Comparison of ENCODE assay signal across 16 cellular contexts in the genomic region with DNA sequence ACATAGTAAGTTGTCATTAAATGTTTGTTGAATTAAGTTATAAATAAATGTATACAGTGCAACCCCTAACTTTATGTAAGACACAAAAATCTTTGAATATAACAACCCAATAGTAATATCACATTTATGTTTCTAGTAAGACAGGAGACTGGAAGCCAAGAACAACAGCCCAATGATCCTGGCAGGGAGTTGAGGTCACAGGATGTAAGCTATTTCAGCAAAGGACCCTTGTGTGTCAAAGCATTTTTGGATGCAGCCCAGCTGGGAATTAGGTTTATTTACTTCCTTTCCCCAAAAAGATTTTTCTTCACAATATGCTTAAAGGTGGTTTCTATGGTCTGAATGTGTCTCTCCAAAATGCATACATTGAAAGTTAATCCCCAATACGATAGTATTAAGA. TPM values are rescaled to one million over a fixed set of nuclear protein-coding genes. Genes with fewer than 3 reads are reported as not detected.
"Had no signal": no experiment of that assay in that cellular context is flagged by ENCODE, and none has a peak within 500 bp of the region (broad histone marks: within the 10 kb centered on the region; RNA-seq: fewer than 3 reads in every experiment).

No MANE protein-coding gene starts in this region.

- H3K27ac ChIP-seq: breast epithelium, SJSA1, upper lobe of left lung had no signal

- H3K36me3 ChIP-seq: breast epithelium, SJSA1, spleen, upper lobe of left lung had no signal

- FAIRE-seq: colon had no signal

- DNase-seq: activated CD4-positive, alpha-beta memory T cell treated with anti-CD3 and anti-CD28 coated beads for 36 hours; activated gamma-delta T cell; activated T-cell treated with anti-CD3 and anti-CD28 coated beads, Interleukin-2, amount 50 U/mL, for 48 hours; immature natural killer cell; left cardiac atrium; mesenchymal stem cell; nephron progenitor cell; spleen; stimulated activated CD4-positive, alpha-beta T cell treated with anti-CD3 and anti-CD28 coated beads, Interleukin-1b, Interleukin-23, amount 100 ng/mL, for 48 hours; stimulated activated naive CD4-positive, alpha-beta T cell; substantia nigra; T-helper 9 cell; upper lobe of left lung had no signal

- H3K4me1 ChIP-seq: breast epithelium, SJSA1, upper lobe of left lung had no signal

- H3K4me3 ChIP-seq: breast epithelium, SJSA1, spleen, upper lobe of left lung had no signal

- H3K9me3 ChIP-seq: breast epithelium, SJSA1, upper lobe of left lung had no signal

- H3K27me3 ChIP-seq: breast epithelium, SJSA1, spleen, upper lobe of left lung had no signal

RNA-seq across cellular contexts. Expression of a gene that starts 34.0 kb away (rescaled TPM):
- total RNA-seq: activated CD4-positive, alpha-beta memory T cell treated with anti-CD3 and anti-CD28 coated beads for 36 hours had no signal
